In genomic region chr5:154287136-154287535, GRCh38 we compare ENCODE assay signal across 11 cellular contexts.
DNase-seq lines count a peak whose midpoint lies in the region; TF ChIP-seq lines count a peak whose summit lies in the region.
"Had no signal": no experiment of that assay in that cellular context is flagged by ENCODE, and none has a peak within 500 bp of the region (broad histone marks: within the 10 kb centered on the region; RNA-seq: fewer than 3 reads in every experiment).

No MANE protein-coding gene starts in this region.

- no TSS peak for BruUV-seq in MCF 10A (replicated peaks; lab: Mats Ljungman, UMichigan)

- H3K4me1 ChIP-seq in HEK293 (ENCODE audit: control insufficient read depth, insufficient read depth, low read length) (no peaks in the 10 kb centered on the region), skeletal muscle tissue (ENCODE audit: control insufficient read depth in 3 of 3, insufficient read depth in 3 of 3, low read length in 3 of 3) (peaks cover 0 to 16% (median 11%) of the 10 kb centered on the region in 3 donors)

- CTCF ChIA-PET in HEK293 (lab: Yijun Ruan, JAX), result interaction anchor here (0.6 to 1.0 kb wide), 2 partner anchors 9 to 111 kb away, joined by 3 read pairs; no protein-coding TSS in a partner anchor
- CTCF ChIA-PET in MCF 10A (lab: Yijun Ruan, JAX), result interaction anchor here (0.6 to 1.2 kb wide), 8 partner anchors 9 to 120 kb away, joined by 3 to 5 read pairs (median 4); no protein-coding TSS in a partner anchor

- peak overlapping the region; percentile 23 for H3K27ac Mint-ChIP-seq in MCF 10A (ENCODE audit: low read depth, unreplicated experiment)
- no peak overlapping the region for H3K27ac Mint-ChIP-seq in activated T-cell treated with anti-CD3 and anti-CD28 coated beads, Interleukin-2, amount 50 U/mL, for 24 hours

- DNase-seq in MCF 10A (ENCODE audit: unreplicated experiment) (peak; percentile 87), iPS-NIHi7 (ENCODE audit: extremely low spot score) (peak; percentile 62), GM10266 (ENCODE audit: extremely low spot score) (no peak), NCI-H748 treated with DMSO at 0.1 percent for 48 hours (lab: John Stamatoyannopoulos, UW) (no peak)
- DNase-seq in activated T-cell treated with anti-CD3 and anti-CD28 coated beads, Interleukin-2, amount 50 U/mL, for 24 hours, result no peak
- DNase-seq in activated CD8-positive, alpha-beta memory T cell treated with anti-CD3 and anti-CD28 coated beads for 24 hours, result no peak
- DNase-seq: NK-92 treated with Interleukin-12 subunit alpha and Interleukin-12 subunit beta, amount 100 ng/mL, for 24 hours; stimulated activated naive CD4-positive, alpha-beta T cell treated with Interleukin-2 at 50 U/mL for 16 hours had no signal

- no peaks in the 10 kb centered on the region for H3K27me3 ChIP-seq in skeletal muscle tissue (ENCODE audit: control insufficient read depth in 3 of 3, insufficient read depth in 3 of 3, low read length in 3 of 3)

- H3K27ac ChIP-seq in HEK293 (ENCODE audit: extremely low read depth, low read depth, low read length) (no peak overlapping the region), skeletal muscle tissue (ENCODE audit: low read depth, low read length) (peak overlapping the region; percentile 17)

- intact Hi-C loops in MCF 10A (cut with micrococcal nuclease), result loop anchor here (5.0 kb wide), 1 partner anchor 95 kb away; the partner anchor contains the start of gene GALNT10

- no peak overlapping the region for H3K9ac ChIP-seq in skeletal muscle tissue (ENCODE audit: low read depth in 1 of 3, low read length in 3 of 3)

- H3K36me3 Mint-ChIP-seq in MCF 10A (ENCODE audit: insufficient read depth, unreplicated experiment), result no peaks in the 10 kb centered on the region
- H3K36me3 Mint-ChIP-seq in activated T-cell treated with anti-CD3 and anti-CD28 coated beads, Interleukin-2, amount 50 U/mL, for 24 hours (ENCODE audit: low read depth), result no peaks in the 10 kb centered on the region

- peaks cover 34% of the 10 kb centered on the region for H3K4me1 Mint-ChIP-seq in MCF 10A (ENCODE audit: insufficient read depth, unreplicated experiment)
- H3K4me1 Mint-ChIP-seq in activated T-cell treated with anti-CD3 and anti-CD28 coated beads, Interleukin-2, amount 50 U/mL, for 24 hours (ENCODE audit: low read depth), result peaks cover 13% of the 10 kb centered on the region

- POLR2A ChIA-PET in HEK293 (lab: Yijun Ruan, JAX) (interaction anchor here (0.6 kb wide), 1 partner anchor 17 kb away, joined by 3 read pairs; no protein-coding TSS in a partner anchor), MCF 10A (lab: Yijun Ruan, JAX) (interaction anchor here (0.6 to 1.3 kb wide), 3 partner anchors 13 to 97 kb away, joined by 3 to 5 read pairs (median 5); partner anchors contain the start of gene GALNT10)

- H3K36me3 ChIP-seq in HEK293 (ENCODE audit: control insufficient read depth in 2 of 2, insufficient read depth in 1 of 2, low read length in 2 of 2) (no peaks in the 10 kb centered on the region), skeletal muscle tissue (ENCODE audit: control insufficient read depth in 3 of 3, insufficient read depth in 3 of 3, low read length in 3 of 3) (no peaks in the 10 kb centered on the region)

- no peak for TF ChIP-seq CTCF in HEK293 (tag by site-specific recombination; IDR thresholded peaks at IDR 0.05)
- TF ChIP-seq CTCF in MCF 10A (IDR thresholded peaks at IDR 0.05; ENCODE audit: unreplicated experiment), result no peak
- TF ChIP-seq CTCF in GM10266 (IDR thresholded peaks at IDR 0.05; ENCODE audit: control insufficient read depth, insufficient read depth, low read depth, missing control alignments), result no peak

- H3K9me3 ChIP-seq in HEK293 (ENCODE audit: control insufficient read depth, insufficient read depth, low read depth, low read length) (no peaks in the 10 kb centered on the region), skeletal muscle tissue (ENCODE audit: control insufficient read depth in 3 of 3, low read length in 3 of 3) (no peaks in the 10 kb centered on the region)

- H3K4me3 ChIP-seq in HEK293 (ENCODE audit: low read depth, low read length) (no peak overlapping the region), skeletal muscle tissue (ENCODE audit: low read length in 3 of 3) (no peak overlapping the region)

- H3K4me3 Mint-ChIP-seq in MCF 10A (ENCODE audit: unreplicated experiment), result no peak overlapping the region
- no peak overlapping the region for H3K4me3 Mint-ChIP-seq in activated T-cell treated with anti-CD3 and anti-CD28 coated beads, Interleukin-2, amount 50 U/mL, for 24 hours
- H3K4me3 Mint-ChIP-seq: memory B cell had no signal

- no peaks in the 10 kb centered on the region for H3K9me3 Mint-ChIP-seq in MCF 10A (ENCODE audit: unreplicated experiment)
- H3K9me3 Mint-ChIP-seq in activated T-cell treated with anti-CD3 and anti-CD28 coated beads, Interleukin-2, amount 50 U/mL, for 24 hours, result no peaks in the 10 kb centered on the region
- H3K9me3 Mint-ChIP-seq: memory B cell had no signal

- H3K27me3 Mint-ChIP-seq in MCF 10A (ENCODE audit: insufficient read depth, unreplicated experiment), result no peaks in the 10 kb centered on the region
- H3K27me3 Mint-ChIP-seq in activated T-cell treated with anti-CD3 and anti-CD28 coated beads, Interleukin-2, amount 50 U/mL, for 24 hours, result no peaks in the 10 kb centered on the region
- H3K27me3 Mint-ChIP-seq: memory B cell had no signal

TF ChIP-seq in HEK293, 187 proteins besides CTCF, POLR2A, EP300 and RAD21:
- TF ChIP-seq PRDM1 (tag by site-specific recombination; IDR thresholded peaks at IDR 0.05), result peak; percentile 45; the same call in 1 of the 2 replicates
- no peak for TF ChIP-seq ZFHX2 (tag by site-specific recombination; conservative IDR thresholded peaks at IDR 0.05)

Comparison
In these comparisons a context has a peak if more than half of its experiments do, and no peak if none do; other contexts are left out.
1. DNase-seq: peak in MCF 10A (single experiment) and iPS-NIHi7 (single experiment); none in activated T-cell treated with anti-CD3 and anti-CD28 coated beads, Interleukin-2, amount 50 U/mL, for 24 hours (single experiment), GM10266 (single experiment), activated CD8-positive, alpha-beta memory T cell treated with anti-CD3 and anti-CD28 coated beads for 24 hours (single experiment) and NCI-H748 treated with DMSO at 0.1 percent for 48 hours (single experiment).